Comparison of ENCODE assay signal across 1 cellular context in genomic region chr6:166383817-166384363, GRCh38.
A peak's percentile ranks its signal among the peaks of the same experiment; 100 is the strongest.
TF ChIP-seq lines count a peak whose summit lies in the region.

No MANE protein-coding gene starts in this region.

TF ChIP-seq in GM12878, 131 proteins besides CTCF, POLR2A, EP300 and RAD21:
- TF ChIP-seq IKZF2 (IDR thresholded peaks at IDR 0.05) (peak in 1 of 2 experiments; percentile 22; a peak in 1 of 4 replicates), MLLT1 (IDR thresholded peaks at IDR 0.05) (peak; percentile 67; the same call in 1 of the 2 replicates), PKNOX1 (IDR thresholded peaks at IDR 0.05) (peak; percentile 79)
